Comparison of ENCODE assay signal across 9 cellular contexts in the genomic region with DNA sequence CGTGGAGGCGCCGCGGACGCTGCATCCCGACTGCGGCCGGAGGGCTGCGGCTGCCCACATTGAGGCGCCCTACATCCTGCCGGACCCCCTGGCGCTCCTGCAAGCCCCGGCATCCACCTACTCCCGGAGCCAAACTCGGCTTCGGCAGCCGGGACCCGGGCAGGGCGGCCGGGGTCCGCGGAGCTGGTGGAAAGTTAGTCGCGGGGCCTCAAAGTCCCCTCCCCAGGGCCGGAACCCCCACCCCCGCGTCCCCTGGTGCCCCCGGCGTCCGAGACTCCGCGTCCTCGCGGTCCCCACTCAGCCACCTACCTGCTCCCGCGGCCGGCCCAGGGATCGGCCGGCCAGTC.
DNase-seq lines count a peak whose midpoint lies in the region; ATAC-seq and TF ChIP-seq lines count a peak whose summit lies in the region.
"Had no signal": no experiment of that assay in that cellular context is flagged by ENCODE, and none has a peak within 500 bp of the region (broad histone marks: within the 10 kb centered on the region; RNA-seq: fewer than 3 reads in every experiment).

No MANE protein-coding gene starts in this region.

- peak overlapping the region; percentile 15; the same call in 1 of the 2 replicates for H3K9ac ChIP-seq in KMS-11

- H3K36me3 ChIP-seq in KMS-11 (ENCODE audit: insufficient read depth), result no peaks in the 10 kb centered on the region
- H3K36me3 ChIP-seq in effector memory CD4-positive, alpha-beta T cell (ENCODE audit: control insufficient read depth, insufficient read depth, low read length), result no peaks in the 10 kb centered on the region
- no peaks in the 10 kb centered on the region for H3K36me3 ChIP-seq in neuron (ENCODE audit: insufficient read depth, low read length)

- DNase-seq in AG10803 (ENCODE audit: low read depth) (no peak), NAMALWA (ENCODE audit: low spot score) (no peak), amniotic stem cell (lab: John Stamatoyannopoulos, UW) (no peak), DMS79 (lab: John Stamatoyannopoulos, UW) (no peak)
- DNase-seq in effector memory CD4-positive, alpha-beta T cell, result no peak
- DNase-seq: kidney had no signal

- TF ChIP-seq CTCF in AG10803 (conservative IDR thresholded peaks at IDR 0.05; ENCODE audit: low read length) (no peak), KMS-11 (conservative IDR thresholded peaks at IDR 0.05; ENCODE audit: low read depth, low read length) (no peak)

- H3K79me2 ChIP-seq in KMS-11 (ENCODE audit: insufficient read depth, low read depth), result no peaks in the 10 kb centered on the region

- peak overlapping the region; percentile 94 for H3K4me2 ChIP-seq in KMS-11

- no peak overlapping the region for H3K27ac ChIP-seq in KMS-11
- H3K27ac ChIP-seq in effector memory CD4-positive, alpha-beta T cell (ENCODE audit: insufficient read depth, low read length, poor library complexity, severe bottlenecking), result no peak overlapping the region

- H3K4me1 ChIP-seq in KMS-11 (ENCODE audit: low read depth, poor library complexity, severe bottlenecking), result no peaks in the 10 kb centered on the region
- peaks cover 21% of the 10 kb centered on the region for H3K4me1 ChIP-seq in effector memory CD4-positive, alpha-beta T cell (ENCODE audit: control insufficient read depth, insufficient read depth, low read length, poor library complexity, severe bottlenecking)
- H3K4me1 ChIP-seq in neuron (ENCODE audit: insufficient read depth, low read length), result peaks cover 26% of the 10 kb centered on the region

- no peak for ATAC-seq in HG03108 (IDR thresholded peaks at IDR 0.05; ENCODE audit: unreplicated experiment)

- H4K20me1 ChIP-seq in KMS-11 (ENCODE audit: insufficient read depth), result no peaks in the 10 kb centered on the region

- H2AFZ ChIP-seq in KMS-11 (ENCODE audit: low read depth) (peak overlapping the region; percentile 92), neuron (ENCODE audit: low read depth, low read length) (peak overlapping the region; percentile 64)

- H3K4me3 ChIP-seq in AG10803 (ENCODE audit: low read length), result peak overlapping the region; percentile 15
- no peak overlapping the region for H3K4me3 ChIP-seq in KMS-11 (IDR thresholded peaks at IDR 0.05; ENCODE audit: insufficient read depth, low read depth, low read length)
- peak overlapping the region; percentile 57 for H3K4me3 ChIP-seq in effector memory CD4-positive, alpha-beta T cell (ENCODE audit: insufficient read depth, low read depth, low read length, poor library complexity, severe bottlenecking)
- H3K4me3 ChIP-seq in neuron (ENCODE audit: low read length), result peak overlapping the region; percentile 48

- H3K9me3 ChIP-seq in effector memory CD4-positive, alpha-beta T cell (ENCODE audit: control insufficient read depth, low read length), result no peaks in the 10 kb centered on the region
- no peaks in the 10 kb centered on the region for H3K9me3 ChIP-seq in neuron (ENCODE audit: low read length)

- peaks cover 19% of the 10 kb centered on the region for H3K27me3 ChIP-seq in KMS-11 (ENCODE audit: insufficient read depth, low read depth)
- peaks cover 39% of the 10 kb centered on the region for H3K27me3 ChIP-seq in effector memory CD4-positive, alpha-beta T cell (replicated peaks; ENCODE audit: control insufficient read depth, insufficient read depth, low read length, poor library complexity, severe bottlenecking)
- H3K27me3 ChIP-seq in neuron (ENCODE audit: insufficient read depth, low read length), result peaks cover 72% of the 10 kb centered on the region
